1 cellular context compared by ENCODE assay signal in genomic region chr3:185312006-185312405, GRCh38.
TF ChIP-seq lines count a peak whose summit lies in the region.

No MANE protein-coding gene starts in this region.

TF ChIP-seq in SK-N-SH, 30 proteins besides CTCF, POLR2A, EP300 and RAD21 (continued from another document):
- TF ChIP-seq, protein P1, sequence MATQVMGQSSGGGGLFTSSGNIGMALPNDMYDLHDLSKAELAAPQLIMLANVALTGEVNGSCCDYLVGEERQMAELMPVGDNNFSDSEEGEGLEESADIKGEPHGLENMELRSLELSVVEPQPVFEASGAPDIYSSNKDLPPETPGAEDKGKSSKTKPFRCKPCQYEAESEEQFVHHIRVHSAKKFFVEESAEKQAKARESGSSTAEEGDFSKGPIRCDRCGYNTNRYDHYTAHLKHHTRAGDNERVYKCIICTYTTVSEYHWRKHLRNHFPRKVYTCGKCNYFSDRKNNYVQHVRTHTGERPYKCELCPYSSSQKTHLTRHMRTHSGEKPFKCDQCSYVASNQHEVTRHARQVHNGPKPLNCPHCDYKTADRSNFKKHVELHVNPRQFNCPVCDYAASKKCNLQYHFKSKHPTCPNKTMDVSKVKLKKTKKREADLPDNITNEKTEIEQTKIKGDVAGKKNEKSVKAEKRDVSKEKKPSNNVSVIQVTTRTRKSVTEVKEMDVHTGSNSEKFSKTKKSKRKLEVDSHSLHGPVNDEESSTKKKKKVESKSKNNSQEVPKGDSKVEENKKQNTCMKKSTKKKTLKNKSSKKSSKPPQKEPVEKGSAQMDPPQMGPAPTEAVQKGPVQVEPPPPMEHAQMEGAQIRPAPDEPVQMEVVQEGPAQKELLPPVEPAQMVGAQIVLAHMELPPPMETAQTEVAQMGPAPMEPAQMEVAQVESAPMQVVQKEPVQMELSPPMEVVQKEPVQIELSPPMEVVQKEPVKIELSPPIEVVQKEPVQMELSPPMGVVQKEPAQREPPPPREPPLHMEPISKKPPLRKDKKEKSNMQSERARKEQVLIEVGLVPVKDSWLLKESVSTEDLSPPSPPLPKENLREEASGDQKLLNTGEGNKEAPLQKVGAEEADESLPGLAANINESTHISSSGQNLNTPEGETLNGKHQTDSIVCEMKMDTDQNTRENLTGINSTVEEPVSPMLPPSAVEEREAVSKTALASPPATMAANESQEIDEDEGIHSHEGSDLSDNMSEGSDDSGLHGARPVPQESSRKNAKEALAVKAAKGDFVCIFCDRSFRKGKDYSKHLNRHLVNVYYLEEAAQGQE (IDR thresholded peaks at IDR 0.05; ENCODE audit: low read depth, low read length), result no peak
